In genomic region chr1:64721576-64722145, GRCh38 we compare ENCODE assay signal across 25 cellular contexts. TPM values are rescaled to one million over a fixed set of nuclear protein-coding genes. Genes with fewer than 3 reads are reported as not detected.
A peak's percentile ranks its signal among the peaks of the same experiment; 100 is the strongest.
DNase-seq lines count a peak whose midpoint lies in the region; ATAC-seq, FAIRE-seq and TF ChIP-seq lines count a peak whose summit lies in the region.
"Had no signal": no experiment of that assay in that cellular context is flagged by ENCODE, and none has a peak within 500 bp of the region (broad histone marks: within the 10 kb centered on the region; RNA-seq: fewer than 3 reads in every experiment).

No MANE protein-coding gene starts in this region.

- no peaks in the 10 kb centered on the region for H3K4me1 Mint-ChIP-seq in nephron progenitor cell
- H3K4me1 Mint-ChIP-seq: CD14-positive monocyte; CD8-positive, alpha-beta memory T cell had no signal

- POLR2A ChIA-PET in HepG2 (lab: Yijun Ruan, JAX) = no interaction called here

- FAIRE-seq in HepG2 (lab: Jason Lieb, UNC) = no peak
- FAIRE-seq: A549, D721Med, GM12878 had no signal

- H3K4me3 ChIP-seq in right cardiac atrium (ENCODE audit: low read length) = no peak overlapping the region
- no peak overlapping the region for H3K4me3 ChIP-seq in HepG2 (replicated peaks in 1 of 3; ENCODE audit: insufficient read depth in 1 of 3, low read depth in 2 of 3, low read length in 3 of 3)
- H3K4me3 ChIP-seq in right lobe of liver = no peak overlapping the region
- H3K4me3 ChIP-seq in thoracic aorta = no peak overlapping the region
- H3K4me3 ChIP-seq: A549; BLaER1 treated with 17β-estradiol and CSF1 and Interleukin-3, amounts not matched to agents 10 nM and 100 nM; GM12878; GM23338 had no signal

- DNase-seq in Right ventricle myocardium superior = no peak
- no peak for DNase-seq in right cardiac atrium
- DNase-seq in HepG2 (ENCODE audit: low spot score) = no peak
- no peak for DNase-seq in right lobe of liver
- DNase-seq in nephron progenitor cell = no peak
- no peak for DNase-seq in thoracic aorta (ENCODE audit: low spot score)
- DNase-seq in HK-2 (ENCODE audit: unreplicated experiment) = no peak
- DNase-seq in GM19238 (ENCODE audit: insufficient read length, low spot score) = no peak
- DNase-seq: 8988T; ACHN; BE2C; CD4-positive, alpha-beta T cell; CD8-positive, alpha-beta memory T cell; DMS 273 treated with DMSO at 0.1 percent for 48 hours; DMS79; EL; GDM1; H9 had no signal

- in situ Hi-C loops in HepG2 (cut with HindIII; ENCODE audit: extremely low pct_ligation_motif_present, low pct_unique_long_range_greater_than_20kb) = no loop called here

- 63% methylated on average over 2 of the region's 2 CpGs for WGBS in right cardiac atrium
- 7% methylated on average over 2 of the region's 2 CpGs for WGBS in HepG2 (ENCODE audit: low lambda C conversion rate)
- WGBS in right lobe of liver (ENCODE audit: insufficient coverage, low coverage, low lambda C conversion rate, missing lambda C conversion rate) = 82% methylated on average over 2 of the region's 2 CpGs

- H4K20me1 ChIP-seq in HepG2 (ENCODE audit: insufficient read depth, low read length) = no peaks in the 10 kb centered on the region
- H4K20me1 ChIP-seq: BLaER1 treated with 17β-estradiol and CSF1 and Interleukin-3, amounts not matched to agents 10 nM and 100 nM had no signal

- H3K9me3 Mint-ChIP-seq in nephron progenitor cell = peaks cover 20% of the 10 kb centered on the region

- no peak for TF ChIP-seq CTCF in HepG2 (CRISPR knock-in tag; IDR thresholded peaks at IDR 0.05)
- TF ChIP-seq CTCF in right lobe of liver (IDR thresholded peaks at IDR 0.05) = no peak
- no peak for TF ChIP-seq CTCF in nephron progenitor cell (IDR thresholded peaks at IDR 0.05)
- no peak for TF ChIP-seq CTCF in thoracic aorta (IDR thresholded peaks at IDR 0.05)

- H3K79me2 ChIP-seq in HepG2 (ENCODE audit: insufficient read depth, low read length) = no peaks in the 10 kb centered on the region

- H3K27ac ChIP-seq in right cardiac atrium (ENCODE audit: low read length) = no peak overlapping the region
- no peak overlapping the region for H3K27ac ChIP-seq in HepG2 (ENCODE audit: extremely low read length, insufficient read depth, low read length)
- no peak overlapping the region for H3K27ac ChIP-seq in right lobe of liver
- H3K27ac ChIP-seq in thoracic aorta = no peak overlapping the region
- H3K27ac ChIP-seq: A549; BLaER1 treated with 17β-estradiol and CSF1 and Interleukin-3, amounts not matched to agents 10 nM and 100 nM had no signal

- CTCF ChIA-PET in HepG2 (lab: Yijun Ruan, JAX; ENCODE audit: low intra/inter-chr PET ratio, low total read pairs) = no interaction called here

- H3K4me1 ChIP-seq in right cardiac atrium (ENCODE audit: control insufficient read depth, insufficient read depth, low read length) (no peaks in the 10 kb centered on the region), HepG2 (ENCODE audit: insufficient read depth, low read length) (no peaks in the 10 kb centered on the region), right lobe of liver (no peaks in the 10 kb centered on the region), thoracic aorta (ENCODE audit: control insufficient read depth in 1 of 2, low read depth in 2 of 2) (no peaks in the 10 kb centered on the region)
- H3K4me1 ChIP-seq: A549; BE2C; BLaER1 treated with 17β-estradiol and CSF1 and Interleukin-3, amounts not matched to agents 10 nM and 100 nM had no signal

- H3K36me3 ChIP-seq in HepG2 (replicated peaks in 1 of 2; ENCODE audit: control insufficient read depth in 1 of 2, insufficient read depth in 2 of 2, low read length in 2 of 2) (no peaks in the 10 kb centered on the region), right lobe of liver (no peaks in the 10 kb centered on the region), thoracic aorta (no peaks in the 10 kb centered on the region)
- H3K36me3 ChIP-seq: BE2C; BLaER1 treated with 17β-estradiol and CSF1 and Interleukin-3, amounts not matched to agents 10 nM and 100 nM had no signal

- no peak overlapping the region for H2AFZ ChIP-seq in HepG2 (ENCODE audit: low read length)
- H2AFZ ChIP-seq: GM23338 had no signal

- TF ChIP-seq EP300 in HepG2 (IDR thresholded peaks at IDR 0.05; ENCODE audit: low read depth in 2 of 2, low read length in 2 of 2) = no peak
- no peak for TF ChIP-seq EP300 in HepG2 (CRISPR knock-in tag; IDR thresholded peaks at IDR 0.05; ENCODE audit: borderline replicate concordance)

- peak overlapping the region; percentile 88 for H3K27ac Mint-ChIP-seq in nephron progenitor cell
- H3K27ac Mint-ChIP-seq: CD4-positive, alpha-beta T cell; CD8-positive, alpha-beta memory T cell; GM23338 had no signal

- no peaks in the 10 kb centered on the region for H3K36me3 Mint-ChIP-seq in nephron progenitor cell (ENCODE audit: low read depth)
- H3K36me3 Mint-ChIP-seq: CD14-positive monocyte had no signal

- H3K9me3 ChIP-seq in right cardiac atrium (ENCODE audit: control insufficient read depth, low read length) = no peaks in the 10 kb centered on the region
- H3K9me3 ChIP-seq in HepG2 (ENCODE audit: low read length) = no peaks in the 10 kb centered on the region
- no peaks in the 10 kb centered on the region for H3K9me3 ChIP-seq in right lobe of liver
- no peaks in the 10 kb centered on the region for H3K9me3 ChIP-seq in thoracic aorta
- H3K9me3 ChIP-seq: BE2C had no signal

- intact Hi-C loops in Right ventricle myocardium superior (cut with DNase I) (no loop called here), right cardiac atrium (cut with DNase I) (no loop called here), HepG2 (cut with micrococcal nuclease; ENCODE audit: unreplicated experiment) (no loop called here), right lobe of liver (cut with DNase I) (no loop called here)

- no peaks in the 10 kb centered on the region for H3K27me3 ChIP-seq in right cardiac atrium (ENCODE audit: control insufficient read depth, insufficient read depth)
- H3K27me3 ChIP-seq in HepG2 (ENCODE audit: control insufficient read depth in 1 of 2, insufficient read depth in 2 of 2, low read length in 2 of 2) = 0 out of 5 replicates have a peak, but pooled peaks cover 0 to 3% of the 10 kb centered on the region in 2 experiments
- H3K27me3 ChIP-seq in right lobe of liver = no peaks in the 10 kb centered on the region
- H3K27me3 ChIP-seq in thoracic aorta (replicated peaks; ENCODE audit: insufficient read depth) = no peaks in the 10 kb centered on the region
- H3K27me3 ChIP-seq: BE2C; BLaER1 treated with 17β-estradiol and CSF1 and Interleukin-3, amounts not matched to agents 10 nM and 100 nM had no signal

- no peak overlapping the region for H3K4me3 Mint-ChIP-seq in nephron progenitor cell
- H3K4me3 Mint-ChIP-seq: CD14-positive monocyte; CD4-positive, alpha-beta T cell; CD8-positive, alpha-beta memory T cell; GM23338; H9 had no signal

- no peak for TF ChIP-seq RAD21 in HepG2 (CRISPR knock-in tag; IDR thresholded peaks at IDR 0.05)

- H3K4me2 ChIP-seq in HepG2 (ENCODE audit: low read depth, low read length) = no peak overlapping the region
- H3K4me2 ChIP-seq: A549; BLaER1 treated with 17β-estradiol and CSF1 and Interleukin-3, amounts not matched to agents 10 nM and 100 nM; GM23338 had no signal

- peaks cover 10% of the 10 kb centered on the region for H3K27me3 Mint-ChIP-seq in nephron progenitor cell (ENCODE audit: low read depth, poor library complexity)

- no peak for TF ChIP-seq POLR2A in HepG2 (IDR thresholded peaks at IDR 0.05; ENCODE audit: insufficient read depth in 1 of 2, low read depth in 2 of 2, low read length in 2 of 2)
- no peak for TF ChIP-seq POLR2A in right lobe of liver (IDR thresholded peaks at IDR 0.05)

- ATAC-seq in Right ventricle myocardium superior (ENCODE audit: poor library complexity) (peak; percentile 56), right cardiac atrium (no peak), HepG2 (no peak), right lobe of liver (no peak), thoracic aorta (ENCODE audit: insufficient number of reproducible peaks, low FRiP score, low read depth) (peak; percentile 28)
- ATAC-seq: A549, GM12878, GM23338, HCT116 had no signal

- BruUV-seq in HepG2 (replicated peaks; lab: Mats Ljungman, UMichigan) = no TSS peak

- H3K9ac ChIP-seq in HepG2 (ENCODE audit: insufficient read depth, low read depth, low read length) = no peak overlapping the region
- H3K9ac ChIP-seq: BLaER1 treated with 17β-estradiol and CSF1 and Interleukin-3, amounts not matched to agents 10 nM and 100 nM had no signal

TF ChIP-seq in HepG2, 621 proteins besides CTCF, POLR2A, EP300 and RAD21:
- TF ChIP-seq ATF7 (IDR thresholded peaks at IDR 0.05) = peak; percentile 21; the same call in 1 of the 2 replicates
- TF ChIP-seq ATF7 (CRISPR knock-in tag; IDR thresholded peaks at IDR 0.05) = no peak
- no peak for TF ChIP-seq ZNF569 (CRISPR knock-in tag; IDR thresholded peaks at IDR 0.05; ENCODE audit: borderline replicate concordance)

RNA-seq across cellular contexts. Expression of gene RAVER2, which starts 23.2 kb away (rescaled TPM):
- total RNA-seq in Right ventricle myocardium superior (30.1 TPM), right cardiac atrium (10 to 100 TPM; 17.6 to 28.5 (median 25.4) TPM), HepG2 (2016; rRNA removed; fragmentation: Illumina TruSeq; extraction: Trizol) (15.4 and 20.2 TPM in 2 replicates), right lobe of liver (under 1 TPM; 0.51 to 0.91 (median 0.77) TPM), thoracic aorta (10 to 100 TPM; 17.2 to 18.3 TPM)
- polyA plus RNA-seq in right cardiac atrium (15.9 TPM), HepG2 (2011; rRNA removed) (8.5 and 11.4 TPM in 2 replicates)
- 9.0 and 9.6 TPM in 2 replicates for total RNA-seq in HepG2 (2016; cell fraction: cytosol; rRNA removed; fragmentation: Illumina TruSeq; extraction: Trizol; ENCODE audit: low read depth)
- 15.5 and 19.8 TPM in 2 replicates for total RNA-seq in HepG2 (2016; cell fraction: insoluble cytoplasmic fraction; rRNA removed; fragmentation: Illumina TruSeq; extraction: Trizol)
- total RNA-seq in HepG2 (2016; cell fraction: membrane; rRNA removed; fragmentation: Illumina TruSeq; extraction: Trizol) = 13.9 and 16.0 TPM in 2 replicates
- 16.5 and 18.8 TPM in 2 replicates for total RNA-seq in HepG2 (2016; cell fraction: nucleus; rRNA removed; fragmentation: Illumina TruSeq; extraction: Trizol)
- polyA plus RNA-seq in HepG2 (2011; cell fraction: cytosol; rRNA removed) = 4.8 and 6.7 TPM in 2 replicates
- 6.8 and 8.1 TPM in 2 replicates for polyA plus RNA-seq in HepG2 (2011; cell fraction: nucleus; rRNA removed)
- 7.5 and 8.3 TPM in 2 replicates for polyA plus RNA-seq in HepG2 (2012)
- polyA plus RNA-seq in HepG2 (2016; cell fraction: cytosol; fragmentation: Illumina TruSeq; extraction: Trizol; ENCODE audit: low read depth) = 2.9 and 3.0 TPM in 2 replicates
- 18.5 and 18.7 TPM in 2 replicates for polyA plus RNA-seq in HepG2 (2016; cell fraction: insoluble cytoplasmic fraction; fragmentation: Illumina TruSeq; extraction: Trizol; ENCODE audit: low read depth)
- polyA plus RNA-seq in HepG2 (2016; cell fraction: membrane; fragmentation: Illumina TruSeq; extraction: Trizol; ENCODE audit: low read depth) = 7.8 and 8.8 TPM in 2 replicates
- 19.2 TPM in 2 replicates for polyA plus RNA-seq in HepG2 (2016; cell fraction: nucleus; fragmentation: Illumina TruSeq; extraction: Trizol; ENCODE audit: insufficient read depth, low read depth)
- 7.7 and 10.2 TPM in 2 replicates for polyA minus RNA-seq in HepG2 (2011; rRNA and poly(A)+ RNA removed; ENCODE audit: low replicate concordance)
- 7.6 and 8.2 TPM in 2 replicates for polyA minus RNA-seq in HepG2 (2011; cell fraction: cytosol; rRNA and poly(A)+ RNA removed)
- polyA minus RNA-seq in HepG2 (2011; cell fraction: nucleus; rRNA and poly(A)+ RNA removed) = 19.6 and 23.4 TPM in 2 replicates

Comparison
In these comparisons a context has a peak if more than half of its experiments do, and no peak if none do; other contexts are left out.
1. ATAC-seq: peak in Right ventricle myocardium superior (single experiment) and thoracic aorta (single experiment); none in right cardiac atrium (0 of 2), HepG2 (single experiment) and right lobe of liver (0 of 4).